Comparison of ENCODE assay signal across 1 cellular context in the genomic region with DNA sequence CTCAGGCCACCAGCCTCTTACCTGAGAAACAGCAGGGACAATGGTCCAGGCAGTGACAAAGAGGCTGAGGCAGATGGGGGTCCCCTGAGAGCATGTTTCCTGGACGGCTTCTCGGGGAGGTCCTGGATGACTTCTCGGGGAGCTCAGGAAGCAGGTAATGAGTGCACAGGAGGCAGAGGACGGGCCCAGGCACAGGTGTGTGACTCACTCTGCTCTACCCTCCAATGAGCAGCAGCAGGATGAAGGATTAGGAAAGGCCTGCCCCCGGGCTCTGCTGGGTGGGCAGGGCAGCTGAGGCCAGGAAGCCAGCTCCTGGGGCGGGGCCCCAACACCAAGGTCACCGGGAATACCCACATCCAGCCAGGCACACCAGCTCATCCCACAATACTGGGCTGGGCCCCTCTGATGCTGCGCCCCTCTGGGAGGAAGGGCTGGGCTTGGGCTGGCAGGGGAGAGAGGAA.
A peak's percentile ranks its signal among the peaks of the same experiment; 100 is the strongest.
TF ChIP-seq lines count a peak whose summit lies in the region.

No MANE protein-coding gene starts in this region.

TF ChIP-seq in HCT116, 20 proteins besides CTCF, POLR2A, EP300 and RAD21:
- TF ChIP-seq JUND (IDR thresholded peaks at IDR 0.05) = no peak
- TF ChIP-seq POLR2AphosphoS5 (IDR thresholded peaks at IDR 0.05; ENCODE audit: low read depth, low read length) = peak; percentile 54
- TF ChIP-seq FOSL1 (IDR thresholded peaks at IDR 0.05; ENCODE audit: low read depth) = 0 out of 2 replicates have a peak, but pooled peaks have one; percentile 8
